14 cellular contexts compared by ENCODE assay signal in genomic region chr20:6819599-6819998, GRCh38. TPM values are rescaled to one million over a fixed set of nuclear protein-coding genes. Genes with fewer than 3 reads are reported as not detected.
DNase-seq lines count a peak whose midpoint lies in the region; ATAC-seq and TF ChIP-seq lines count a peak whose summit lies in the region.
"Had no signal": no experiment of that assay in that cellular context is flagged by ENCODE, and none has a peak within 500 bp of the region (broad histone marks: within the 10 kb centered on the region; RNA-seq: fewer than 3 reads in every experiment).

No MANE protein-coding gene starts in this region.

- no peak overlapping the region for H3K27ac ChIP-seq in MM.1S (ENCODE audit: low read length)
- H3K27ac ChIP-seq: A549, adrenal gland had no signal

- H3K9ac ChIP-seq in MM.1S (ENCODE audit: low read length), result no peak overlapping the region

- ATAC-seq in HG03432 (IDR thresholded peaks at IDR 0.05; ENCODE audit: unreplicated experiment), result no peak
- ATAC-seq: A549, T-cell had no signal

- no peaks in the 10 kb centered on the region for H3K79me2 ChIP-seq in MM.1S (ENCODE audit: low read length)

- DNase-seq in DMS53 (lab: John Stamatoyannopoulos, UW) (peak; percentile 52), DMS53 treated with DMSO at 0.1 percent for 48 hours (lab: John Stamatoyannopoulos, UW; ENCODE audit: unreplicated experiment) (no peak), MM.1S (peak; percentile 27), dermis microvascular lymphatic vessel endothelial cell (ENCODE audit: low read depth in 2 of 2) (peak; percentile 45 to 48), lung microvascular endothelial cell (ENCODE audit: low read depth in 2 of 2) (peak; percentile 4 to 68), NCI-H2171 (lab: John Stamatoyannopoulos, UW) (no peak), germinal center (ENCODE audit: low spot score) (no peak)
- DNase-seq: adrenal gland, NCI-H2107, T-cell had no signal

- no peaks in the 10 kb centered on the region for H3K9me3 ChIP-seq in MM.1S (replicated peaks; ENCODE audit: insufficient read depth, low read length)
- H3K9me3 ChIP-seq: A549, adrenal gland had no signal

- no peaks in the 10 kb centered on the region for H3K4me1 ChIP-seq in MM.1S (ENCODE audit: low read length)
- H3K4me1 ChIP-seq: A549, adrenal gland had no signal

- H3K4me3 ChIP-seq in MM.1S (ENCODE audit: low read length), result no peak overlapping the region
- H3K4me3 ChIP-seq: A549, adrenal gland had no signal

- no peaks in the 10 kb centered on the region for H3F3A ChIP-seq in MM.1S (ENCODE audit: insufficient read depth, low read length)

- no peaks in the 10 kb centered on the region for H3K27me3 ChIP-seq in MM.1S (replicated peaks; ENCODE audit: insufficient read depth, low read length)
- H3K27me3 ChIP-seq: adrenal gland had no signal

- no peaks in the 10 kb centered on the region for H4K20me1 ChIP-seq in MM.1S (ENCODE audit: insufficient read depth, low read length)

- no peak overlapping the region for H2AFZ ChIP-seq in MM.1S (ENCODE audit: low read length)

- no peak overlapping the region for H3K4me2 ChIP-seq in MM.1S (ENCODE audit: low read depth, low read length)
- H3K4me2 ChIP-seq: A549 had no signal

- no peaks in the 10 kb centered on the region for H3K9me2 ChIP-seq in MM.1S (replicated peaks; ENCODE audit: insufficient read depth, low read length)

- no peak for TF ChIP-seq CTCF in MM.1S (IDR thresholded peaks at IDR 0.05; ENCODE audit: low read length)

- no peaks in the 10 kb centered on the region for H3K36me3 ChIP-seq in MM.1S (replicated peaks; ENCODE audit: insufficient read depth, low read length)
- H3K36me3 ChIP-seq: adrenal gland had no signal

RNA-seq across cellular contexts. Expression of gene BMP2, which starts 52.1 kb away (rescaled TPM):
- total RNA-seq in dermis microvascular lymphatic vessel endothelial cell, result 13.1 and 30.8 TPM in 2 replicates
- total RNA-seq in lung microvascular endothelial cell, result 8.7 and 14.5 TPM in 2 replicates
- total RNA-seq: activated CD8-positive, alpha-beta memory T cell treated with anti-CD3 and anti-CD28 coated beads for 36 hours; G401 had no signal

Comparison
In these comparisons a context has a peak if more than half of its experiments do, and no peak if none do; other contexts are left out.
1. DNase-seq: peak in DMS53 (single experiment), MM.1S (single experiment), dermis microvascular lymphatic vessel endothelial cell (2 of 2) and lung microvascular endothelial cell (2 of 2); none in DMS53 treated with DMSO at 0.1 percent for 48 hours (single experiment), NCI-H2171 (single experiment) and germinal center (single experiment).